ENCODE assay signal across 19 cellular contexts in the genomic region with DNA sequence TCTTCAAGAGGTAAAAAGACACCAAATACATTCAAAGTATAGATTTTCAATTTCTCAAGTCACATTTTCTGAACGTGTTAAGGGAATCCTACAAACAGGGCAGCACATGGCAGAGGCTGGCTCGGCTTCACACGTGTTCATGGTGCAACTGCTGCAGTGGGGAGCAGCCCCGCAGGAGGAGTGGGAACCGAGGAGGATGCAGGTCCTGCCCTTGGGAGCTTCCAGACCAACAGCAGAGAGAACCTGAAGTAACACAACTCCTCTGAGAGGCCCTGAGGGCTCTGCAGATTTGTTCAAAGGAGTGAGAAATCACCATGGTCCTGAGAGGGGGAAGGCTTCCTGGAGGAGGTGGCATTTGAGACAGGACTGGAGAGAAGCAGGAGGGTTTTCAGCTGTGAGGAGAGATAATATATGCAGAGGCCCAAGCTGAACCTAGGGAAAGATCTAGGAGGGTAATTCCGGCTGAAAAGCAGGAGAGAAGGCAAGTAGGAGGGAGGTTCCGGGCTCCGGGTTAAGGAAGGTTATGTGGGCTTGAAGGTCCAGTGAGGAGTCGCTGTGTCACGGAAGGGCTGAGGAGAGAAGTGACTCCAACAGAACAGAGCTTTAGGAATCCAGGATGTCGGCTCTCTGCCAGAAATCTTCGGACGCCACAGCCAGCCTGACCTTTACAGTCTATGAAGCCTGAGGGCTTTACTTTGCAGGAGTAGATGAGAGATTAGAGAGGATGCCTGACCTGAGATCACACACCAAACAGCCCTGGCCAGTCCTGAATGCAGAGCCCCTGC.
DNase-seq lines count a peak whose midpoint lies in the region; ATAC-seq and TF ChIP-seq lines count a peak whose summit lies in the region.
"Had no signal": no experiment of that assay in that cellular context is flagged by ENCODE, and none has a peak within 500 bp of the region (broad histone marks: within the 10 kb centered on the region; RNA-seq: fewer than 3 reads in every experiment).

No MANE protein-coding gene starts in this region.

- 54 to 60% methylated on average over 13 of the region's 13 CpGs for WGBS in GM23248 (ENCODE audit: low coverage in 1 of 2, low lambda C conversion rate in 2 of 2, missing lambda C conversion rate in 2 of 2), 2 experiments

- no peaks in the 10 kb centered on the region for H3K9me3 Mint-ChIP-seq in nephron progenitor cell
- no peaks in the 10 kb centered on the region for H3K9me3 Mint-ChIP-seq in natural killer cell treated with Interleukin-12 subunit alpha and Interleukin-12 subunit beta and Interleukin-15 and Interleukin-18, amount 100 ng/mL, for 72 hours
- H3K9me3 Mint-ChIP-seq: activated naive CD8-positive, alpha-beta T cell treated with anti-CD3 and anti-CD28 coated beads for 36 hours; CD4-positive, alpha-beta T cell had no signal

- intact Hi-C loops in colonic mucosa (cut with DNase I), result loop anchor here (10.0 kb wide), 1 partner anchor 1519 kb away; no protein-coding TSS in a partner anchor

- peak overlapping the region; percentile 58 for H3K4me3 Mint-ChIP-seq in nephron progenitor cell
- H3K4me3 Mint-ChIP-seq in natural killer cell treated with Interleukin-12 subunit alpha and Interleukin-12 subunit beta and Interleukin-15 and Interleukin-18, amount 100 ng/mL, for 72 hours, result no peak overlapping the region
- H3K4me3 Mint-ChIP-seq: activated naive CD8-positive, alpha-beta T cell treated with anti-CD3 and anti-CD28 coated beads for 36 hours; CD4-positive, alpha-beta T cell; stimulated activated effector memory CD8-positive, alpha-beta T cell treated with anti-CD3 and anti-CD28 coated beads, Interleukin-12 subunit alpha, Interleukin-12 subunit beta, amount 100 ng/mL, for 72 hours had no signal

- H3K27ac ChIP-seq in BLaER1 treated with 17β-estradiol and CSF1 and Interleukin-3, amounts not matched to agents 10 nM and 100 nM, result no peak overlapping the region
- H3K27ac ChIP-seq in GM23248 (no peak overlapping the region), colonic mucosa (no peak overlapping the region)
- H3K27ac ChIP-seq: spleen, upper lobe of right lung had no signal

- peak overlapping the region in 8 of 11 experiments; percentile 11 to 66 (median 57); a peak in 14 of 22 replicates for H3K4me2 ChIP-seq in BLaER1 treated with 17β-estradiol and CSF1 and Interleukin-3, amounts not matched to agents 10 nM and 100 nM
- H3K4me2 ChIP-seq in GM23248 (ENCODE audit: unreplicated experiment), result no peak overlapping the region

- no peak overlapping the region for H3K27ac Mint-ChIP-seq in nephron progenitor cell
- no peak overlapping the region for H3K27ac Mint-ChIP-seq in natural killer cell treated with Interleukin-12 subunit alpha and Interleukin-12 subunit beta and Interleukin-15 and Interleukin-18, amount 100 ng/mL, for 72 hours
- H3K27ac Mint-ChIP-seq: activated naive CD8-positive, alpha-beta T cell treated with anti-CD3 and anti-CD28 coated beads for 36 hours; CD4-positive, alpha-beta T cell; stimulated activated effector memory CD8-positive, alpha-beta T cell treated with anti-CD3 and anti-CD28 coated beads, Interleukin-12 subunit alpha, Interleukin-12 subunit beta, amount 100 ng/mL, for 72 hours had no signal

- peaks cover 0 to 10% (median 0%) of the 10 kb centered on the region in 11 experiments; a peak in 2 of 22 replicates for H3K27me3 ChIP-seq in BLaER1 treated with 17β-estradiol and CSF1 and Interleukin-3, amounts not matched to agents 10 nM and 100 nM
- H3K27me3 ChIP-seq in GM23248 (replicated peaks; ENCODE audit: insufficient read depth) (no peaks in the 10 kb centered on the region), colonic mucosa (no peaks in the 10 kb centered on the region)
- H3K27me3 ChIP-seq: upper lobe of right lung had no signal

- no peak overlapping the region for H3K9ac ChIP-seq in BLaER1 treated with 17β-estradiol and CSF1 and Interleukin-3, amounts not matched to agents 10 nM and 100 nM
- H3K9ac ChIP-seq in GM23248, result no peak overlapping the region
- H3K9ac ChIP-seq in colonic mucosa (ENCODE audit: low read depth in 2 of 2, low read length in 2 of 2), result no peak overlapping the region

- ATAC-seq in natural killer cell treated with Interleukin-12 subunit alpha and Interleukin-12 subunit beta and Interleukin-15 and Interleukin-18, amount 100 ng/mL, for 72 hours, result no peak
- ATAC-seq: stimulated activated effector memory CD8-positive, alpha-beta T cell treated with anti-CD3 and anti-CD28 coated beads, Interleukin-12 subunit alpha, Interleukin-12 subunit beta, amount 100 ng/mL, for 72 hours; upper lobe of right lung had no signal

- no peaks in the 10 kb centered on the region; a peak in 1 of 22 replicates for H4K20me1 ChIP-seq in BLaER1 treated with 17β-estradiol and CSF1 and Interleukin-3, amounts not matched to agents 10 nM and 100 nM
- H4K20me1 ChIP-seq in GM23248 (ENCODE audit: insufficient read depth), result no peaks in the 10 kb centered on the region

- H3K4me3 ChIP-seq in BLaER1 treated with 17β-estradiol and CSF1 and Interleukin-3, amounts not matched to agents 10 nM and 100 nM, result no peak overlapping the region
- H3K4me3 ChIP-seq in GM23248 (no peak overlapping the region), colonic mucosa (no peak overlapping the region)
- H3K4me3 ChIP-seq: spleen, upper lobe of right lung had no signal

- no peaks in the 10 kb centered on the region for H3K9me3 ChIP-seq in BLaER1 treated with 17β-estradiol and CSF1 and Interleukin-3, amounts not matched to agents 10 nM and 100 nM (replicated peaks in 1 of 11)
- H3K9me3 ChIP-seq in GM23248 (ENCODE audit: low read depth) (no peaks in the 10 kb centered on the region), colonic mucosa (no peaks in the 10 kb centered on the region)
- H3K9me3 ChIP-seq: spleen, upper lobe of right lung had no signal

- no peaks in the 10 kb centered on the region for H3K36me3 Mint-ChIP-seq in nephron progenitor cell (ENCODE audit: low read depth)
- H3K36me3 Mint-ChIP-seq in natural killer cell treated with Interleukin-12 subunit alpha and Interleukin-12 subunit beta and Interleukin-15 and Interleukin-18, amount 100 ng/mL, for 72 hours, result no peaks in the 10 kb centered on the region
- H3K36me3 Mint-ChIP-seq: activated naive CD8-positive, alpha-beta T cell treated with anti-CD3 and anti-CD28 coated beads for 36 hours; stimulated activated effector memory CD8-positive, alpha-beta T cell treated with anti-CD3 and anti-CD28 coated beads, Interleukin-12 subunit alpha, Interleukin-12 subunit beta, amount 100 ng/mL, for 72 hours had no signal

- peaks cover 36% of the 10 kb centered on the region for H3K4me1 Mint-ChIP-seq in nephron progenitor cell
- no peaks in the 10 kb centered on the region for H3K4me1 Mint-ChIP-seq in natural killer cell treated with Interleukin-12 subunit alpha and Interleukin-12 subunit beta and Interleukin-15 and Interleukin-18, amount 100 ng/mL, for 72 hours (ENCODE audit: low read depth in 2 of 2)
- H3K4me1 Mint-ChIP-seq: activated naive CD8-positive, alpha-beta T cell treated with anti-CD3 and anti-CD28 coated beads for 36 hours; stimulated activated effector memory CD8-positive, alpha-beta T cell treated with anti-CD3 and anti-CD28 coated beads, Interleukin-12 subunit alpha, Interleukin-12 subunit beta, amount 100 ng/mL, for 72 hours had no signal

- H2AFZ ChIP-seq in GM23248, result no peak overlapping the region

- H3K79me2 ChIP-seq in GM23248 (ENCODE audit: insufficient read depth), result no peaks in the 10 kb centered on the region

- no peaks in the 10 kb centered on the region for H3F3A ChIP-seq in GM23248 (ENCODE audit: insufficient read depth)

- DNase-seq in GM23248 (peak; percentile 28), T47D (ENCODE audit: low read depth in 1 of 2, low spot score in 1 of 2) (peak; percentile 11 to 94), nephron progenitor cell (no peak), activated gamma-delta T cell treated with Interleukin-2 at 50 U/mL for 16 hours (no peak), mucosa of gallbladder (ENCODE audit: low spot score) (no peak), colonic mucosa (no peak)
- DNase-seq in natural killer cell treated with Interleukin-12 subunit alpha and Interleukin-12 subunit beta and Interleukin-15 and Interleukin-18, amount 100 ng/mL, for 72 hours (ENCODE audit: low spot score), result no peak
- DNase-seq: activated CD4-positive, alpha-beta T cell treated with anti-CD3 and anti-CD28 coated beads, Interleukin-2, amount 50 U/mL, for 4 hours; activated naive CD8-positive, alpha-beta T cell treated with anti-CD3 and anti-CD28 coated beads for 36 hours; activated T-cell treated with anti-CD3 and anti-CD28 coated beads, Interleukin-2, amount 50 U/mL, for 48 hours; CD4-positive, alpha-beta T cell; DMS79 treated with DMSO at 0.1 percent for 48 hours; effector CD4-positive, alpha-beta T cell; Karpas-422; NCI-H1436; spleen; upper lobe of right lung had no signal

- no peak for TF ChIP-seq CTCF in nephron progenitor cell (IDR thresholded peaks at IDR 0.05)
- TF ChIP-seq CTCF in colonic mucosa (IDR thresholded peaks at IDR 0.05), result no peak

- in situ Hi-C loops in GM23248 (cut with MboI), result no loop called here
- in situ Hi-C loops in T47D (cut with HindIII; ENCODE audit: low pct_unique_long_range_greater_than_20kb, low sequenced_read_pairs), result no loop called here

- peaks cover 16% of the 10 kb centered on the region for H3K27me3 Mint-ChIP-seq in nephron progenitor cell (ENCODE audit: low read depth, poor library complexity)
- peaks cover 13 to 19% of the 10 kb centered on the region in 2 donors for H3K27me3 Mint-ChIP-seq in natural killer cell treated with Interleukin-12 subunit alpha and Interleukin-12 subunit beta and Interleukin-15 and Interleukin-18, amount 100 ng/mL, for 72 hours

- H3K9me2 ChIP-seq in GM23248 (ENCODE audit: insufficient read depth), result no peaks in the 10 kb centered on the region

- peaks cover 0 to 15% (median 12%) of the 10 kb centered on the region in 10 experiments; a peak in 13 of 20 replicates for H3K4me1 ChIP-seq in BLaER1 treated with 17β-estradiol and CSF1 and Interleukin-3, amounts not matched to agents 10 nM and 100 nM
- no peaks in the 10 kb centered on the region for H3K4me1 ChIP-seq in GM23248 (ENCODE audit: insufficient read depth)
- no peaks in the 10 kb centered on the region for H3K4me1 ChIP-seq in colonic mucosa
- H3K4me1 ChIP-seq: spleen, upper lobe of right lung had no signal

- no peaks in the 10 kb centered on the region for H3K36me3 ChIP-seq in BLaER1 treated with 17β-estradiol and CSF1 and Interleukin-3, amounts not matched to agents 10 nM and 100 nM
- no peaks in the 10 kb centered on the region for H3K36me3 ChIP-seq in GM23248 (ENCODE audit: low read depth)
- no peaks in the 10 kb centered on the region for H3K36me3 ChIP-seq in colonic mucosa
- H3K36me3 ChIP-seq: spleen, upper lobe of right lung had no signal

Comparison
In these comparisons a context has a peak if more than half of its experiments do, and no peak if none do; other contexts are left out.
1. DNase-seq: peak in GM23248 (single experiment) and T47D (2 of 2); none in nephron progenitor cell (single experiment), activated gamma-delta T cell treated with Interleukin-2 at 50 U/mL for 16 hours (single experiment), natural killer cell treated with Interleukin-12 subunit alpha and Interleukin-12 subunit beta and Interleukin-15 and Interleukin-18, amount 100 ng/mL, for 72 hours (single experiment), mucosa of gallbladder (single experiment) and colonic mucosa (single experiment).